In the genomic region with DNA sequence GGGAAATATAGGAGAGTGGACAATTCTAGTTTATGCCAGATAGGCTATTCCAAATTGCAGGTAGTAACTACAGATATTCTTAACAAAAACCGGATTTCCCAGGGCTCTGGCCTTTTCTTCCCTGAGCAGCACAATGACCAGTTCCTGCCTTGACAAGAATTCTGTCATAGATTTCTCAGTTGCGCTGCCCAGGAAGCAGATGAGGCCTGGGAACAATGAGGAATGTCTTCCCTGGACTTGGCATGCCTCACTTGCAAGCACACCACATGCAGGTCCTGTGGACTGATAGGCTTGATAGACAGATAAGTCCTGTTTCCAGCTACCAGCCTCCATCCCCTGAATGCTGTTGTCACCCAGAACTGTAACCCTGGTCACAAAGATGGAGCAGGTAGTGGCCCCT, we compare ENCODE assay signal across 27 cellular contexts.
"Had no signal": no experiment of that assay in that cellular context is flagged by ENCODE, and none has a peak within 500 bp of the region (broad histone marks: within the 10 kb centered on the region; RNA-seq: fewer than 3 reads in every experiment).

No MANE protein-coding gene starts in this region.

- H3K4me2 ChIP-seq: neural progenitor cell, smooth muscle cell had no signal

- H3K9ac ChIP-seq: neural progenitor cell had no signal

- H3K27me3 ChIP-seq: neural progenitor cell, neutrophil, right atrium auricular region, right lobe of liver, tibial nerve, uterus had no signal

- H3K27ac Mint-ChIP-seq: immature natural killer cell; mesothelial cell of epicardium; naive B cell; natural killer cell; nephron progenitor cell; neural progenitor cell; progenitor cell of endocrine pancreas; stimulated activated memory B cell treated with anti-CD40 and anti-IgM and Interleukin-4, amounts not matched to agents 10 μg/mL and 1 μg/mL and 100 μg/mL, for 72 hours; stimulated activated naive CD8-positive, alpha-beta T cell treated with anti-CD3 and anti-CD28 coated beads, Interleukin-15, amount 100 ng/mL, for 72 hours; type B pancreatic cell had no signal

- H2AFZ ChIP-seq: neural progenitor cell had no signal

- H3K9me3 ChIP-seq: left ventricle myocardium inferior, neutrophil, right atrium auricular region, right lobe of liver, tibial nerve, uterus had no signal

- ATAC-seq: natural killer cell; stimulated activated memory B cell treated with anti-CD40 and anti-IgM and Interleukin-4, amounts not matched to agents 10 μg/mL and 1 μg/mL and 100 μg/mL, for 72 hours; stimulated activated naive CD8-positive, alpha-beta T cell treated with anti-CD3 and anti-CD28 coated beads, Interleukin-15, amount 100 ng/mL, for 72 hours had no signal

- DNase-seq: hypothalamus; immature natural killer cell; left ventricle myocardium inferior; mesendoderm; naive B cell; natural killer cell; nephron progenitor cell; occipital lobe; right lobe of liver; stimulated activated CD4-positive, alpha-beta T cell treated with anti-CD3 and anti-CD28 coated beads, Interleukin-1b, Interleukin-23, amount 100 ng/mL, for 48 hours; stimulated activated CD4-positive, alpha-beta T cell treated with anti-CD3 and anti-CD28 coated beads, Interleukin-2, amount 100 ng/mL, for 48 hours; stimulated activated CD4-positive, alpha-beta T cell treated with anti-CD3 and anti-CD28 coated beads, Interleukin-4, amount 100 ng/mL, for 4 hours; stimulated activated CD8-positive, alpha-beta memory T cell treated with anti-CD3 and anti-CD28 coated beads, Interleukin-4, amount 100 ng/mL, for 48 hours; stimulated activated naive CD4-positive, alpha-beta T cell treated with Interleukin-2 at 50 U/mL for 16 hours; stimulated activated naive CD8-positive, alpha-beta T cell treated with anti-CD3 and anti-CD28 coated beads, Interleukin-15, amount 100 ng/mL, for 72 hours; substantia nigra; uterus had no signal

- H3K27me3 Mint-ChIP-seq: stimulated activated naive CD8-positive, alpha-beta T cell treated with anti-CD3 and anti-CD28 coated beads, Interleukin-15, amount 100 ng/mL, for 72 hours; type B pancreatic cell had no signal

- H3K4me1 ChIP-seq: left ventricle myocardium inferior, neural progenitor cell, right atrium auricular region, right lobe of liver, tibial nerve, uterus had no signal

- H3K4me3 ChIP-seq: left ventricle myocardium inferior, lung, neural progenitor cell, right atrium auricular region, right lobe of liver, smooth muscle cell, tibial nerve, uterus had no signal

- H3K36me3 ChIP-seq: left ventricle myocardium inferior, neural progenitor cell, neutrophil, right atrium auricular region, right lobe of liver, tibial nerve, uterus had no signal

- H3K36me3 Mint-ChIP-seq: immature natural killer cell, mesothelial cell of epicardium, natural killer cell, neural progenitor cell, type B pancreatic cell had no signal

- H3K27ac ChIP-seq: left ventricle myocardium inferior, neural progenitor cell, neutrophil, right atrium auricular region, right lobe of liver, tibial nerve, uterus had no signal

- H3K4me3 Mint-ChIP-seq: immature natural killer cell; mesothelial cell of epicardium; natural killer cell; nephron progenitor cell; neural progenitor cell; stimulated activated memory B cell treated with anti-CD40 and anti-IgM and Interleukin-4, amounts not matched to agents 10 μg/mL and 1 μg/mL and 100 μg/mL, for 72 hours; stimulated activated naive CD8-positive, alpha-beta T cell treated with anti-CD3 and anti-CD28 coated beads, Interleukin-15, amount 100 ng/mL, for 72 hours; type B pancreatic cell had no signal

- H3K4me1 Mint-ChIP-seq: nephron progenitor cell, neural progenitor cell had no signal

- H3K9me3 Mint-ChIP-seq: immature natural killer cell; mesothelial cell of epicardium; natural killer cell; nephron progenitor cell; neural progenitor cell; stimulated activated naive CD8-positive, alpha-beta T cell treated with anti-CD3 and anti-CD28 coated beads, Interleukin-15, amount 100 ng/mL, for 72 hours; type B pancreatic cell had no signal
